ENCODE assay signal across 27 cellular contexts in genomic region chrX:3167771-3168170, GRCh38.
"Had no signal": no experiment of that assay in that cellular context is flagged by ENCODE, and none has a peak within 500 bp of the region (broad histone marks: within the 10 kb centered on the region; RNA-seq: fewer than 3 reads in every experiment).

No MANE protein-coding gene starts in this region.

- H3K36me3 Mint-ChIP-seq: naive B cell; natural killer cell; stimulated activated memory B cell treated with anti-CD40 and anti-IgM and Interleukin-4, amounts not matched to agents 10 μg/mL and 1 μg/mL and 100 μg/mL, for 72 hours had no signal

- H3K4me1 ChIP-seq: left lung, lower lobe of right lung, parathyroid adenoma, psoas muscle, right lobe of liver, tibial nerve, uterus had no signal

- H3K79me2 ChIP-seq: parathyroid adenoma had no signal

- ATAC-seq: left colon; left lung; lower lobe of right lung; natural killer cell; psoas muscle; right lobe of liver; stimulated activated memory B cell treated with anti-CD40 and anti-IgM and Interleukin-4, amounts not matched to agents 10 μg/mL and 1 μg/mL and 100 μg/mL, for 72 hours; stimulated activated naive CD8-positive, alpha-beta T cell treated with anti-CD3 and anti-CD28 coated beads, Interleukin-15, amount 100 ng/mL, for 72 hours had no signal

- H3K9ac ChIP-seq: parathyroid adenoma had no signal

- H3K27me3 Mint-ChIP-seq: naive B cell; stimulated activated memory B cell treated with anti-CD40 and anti-IgM and Interleukin-4, amounts not matched to agents 10 μg/mL and 1 μg/mL and 100 μg/mL, for 72 hours; stimulated activated naive CD8-positive, alpha-beta T cell treated with anti-CD3 and anti-CD28 coated beads, Interleukin-15, amount 100 ng/mL, for 72 hours had no signal

- H3K9me3 Mint-ChIP-seq: natural killer cell; stimulated activated memory B cell treated with anti-CD40 and anti-IgM and Interleukin-4, amounts not matched to agents 10 μg/mL and 1 μg/mL and 100 μg/mL, for 72 hours; stimulated activated naive CD8-positive, alpha-beta T cell treated with anti-CD3 and anti-CD28 coated beads, Interleukin-15, amount 100 ng/mL, for 72 hours had no signal

- H3K27me3 ChIP-seq: left lung, neutrophil, right lobe of liver, tibial nerve, uterus had no signal

- DNase-seq: hippocampal formation; kidney; left colon; left lung; lower lobe of right lung; mammary epithelial cell; mesendoderm; naive B cell; natural killer cell; occipital lobe; psoas muscle; right lobe of liver; stimulated activated CD4-positive, alpha-beta T cell treated with anti-CD3 and anti-CD28 coated beads, Interleukin-12 subunit alpha, Interleukin-12 subunit beta, amount 100 ng/mL, for 4 hours; stimulated activated CD4-positive, alpha-beta T cell treated with anti-CD3 and anti-CD28 coated beads, Interleukin-15, amount 100 ng/mL, for 24 hours; stimulated activated CD4-positive, alpha-beta T cell treated with anti-CD3 and anti-CD28 coated beads, Interleukin-2, amount 100 ng/mL, for 24 hours; stimulated activated CD4-positive, alpha-beta T cell treated with anti-CD3 and anti-CD28 coated beads, Interleukin-4, amount 100 ng/mL, for 24 hours; stimulated activated CD8-positive, alpha-beta memory T cell treated with anti-CD3 and anti-CD28 coated beads, Interleukin-4, amount 100 ng/mL, for 48 hours; stimulated activated naive CD4-positive, alpha-beta T cell treated with Interleukin-2 at 50 U/mL for 16 hours; stimulated activated naive CD8-positive, alpha-beta T cell treated with anti-CD3 and anti-CD28 coated beads, Interleukin-15, amount 100 ng/mL, for 72 hours; substantia nigra; uterus had no signal

- H3K27ac ChIP-seq: left lung, lower lobe of right lung, neutrophil, parathyroid adenoma, psoas muscle, right lobe of liver, tibial nerve, uterus had no signal

- H3K4me3 Mint-ChIP-seq: mesothelial cell of epicardium; naive B cell; natural killer cell; stimulated activated memory B cell treated with anti-CD40 and anti-IgM and Interleukin-4, amounts not matched to agents 10 μg/mL and 1 μg/mL and 100 μg/mL, for 72 hours; stimulated activated naive CD8-positive, alpha-beta T cell treated with anti-CD3 and anti-CD28 coated beads, Interleukin-15, amount 100 ng/mL, for 72 hours; type B pancreatic cell had no signal

- H3K4me3 ChIP-seq: left lung, lower lobe of right lung, psoas muscle, right lobe of liver, tibial nerve, uterus had no signal

- H3K9me3 ChIP-seq: left lung, lower lobe of right lung, neutrophil, psoas muscle, right lobe of liver, tibial nerve, uterus had no signal

- H2AFZ ChIP-seq: parathyroid adenoma had no signal

- H3K4me1 Mint-ChIP-seq: naive B cell; natural killer cell; stimulated activated memory B cell treated with anti-CD40 and anti-IgM and Interleukin-4, amounts not matched to agents 10 μg/mL and 1 μg/mL and 100 μg/mL, for 72 hours; stimulated activated naive CD8-positive, alpha-beta T cell treated with anti-CD3 and anti-CD28 coated beads, Interleukin-15, amount 100 ng/mL, for 72 hours had no signal

- H3K36me3 ChIP-seq: left lung, lower lobe of right lung, neutrophil, right lobe of liver, tibial nerve, uterus had no signal

- H3K27ac Mint-ChIP-seq: mesothelial cell of epicardium; naive B cell; natural killer cell; stimulated activated memory B cell treated with anti-CD40 and anti-IgM and Interleukin-4, amounts not matched to agents 10 μg/mL and 1 μg/mL and 100 μg/mL, for 72 hours; stimulated activated naive CD8-positive, alpha-beta T cell treated with anti-CD3 and anti-CD28 coated beads, Interleukin-15, amount 100 ng/mL, for 72 hours; type B pancreatic cell had no signal
